Comparison of ENCODE assay signal across 13 cellular contexts in genomic region chr14:104499784-104500496, GRCh38.
"Had no signal": no experiment of that assay in that cellular context is flagged by ENCODE, and none has a peak within 500 bp of the region (broad histone marks: within the 10 kb centered on the region; RNA-seq: fewer than 3 reads in every experiment).

No MANE protein-coding gene starts in this region.

- H3K4me3 Mint-ChIP-seq: activated naive CD4-positive, alpha-beta T cell treated with anti-CD3 and anti-CD28 coated beads for 36 hours; natural killer cell treated with Interleukin-12 subunit alpha and Interleukin-12 subunit beta and Interleukin-15 and Interleukin-18, amount 100 ng/mL, for 72 hours; stimulated activated naive CD8-positive, alpha-beta T cell treated with anti-CD3 and anti-CD28 coated beads, Interleukin-15, amount 100 ng/mL, for 72 hours; T-helper 17 cell had no signal

- H3K27ac ChIP-seq: cardiac muscle cell, sigmoid colon, testis, vagina had no signal

- H3K4me3 ChIP-seq: cardiac muscle cell, sigmoid colon, testis, vagina had no signal

- DNase-seq: activated CD4-positive, CD25-positive, alpha-beta regulatory T cell; activated naive CD4-positive, alpha-beta T cell treated with anti-CD3 and anti-CD28 coated beads for 36 hours; effector memory CD4-positive, alpha-beta T cell; hippocampal formation; sigmoid colon; stimulated activated CD4-positive, alpha-beta T cell treated with anti-CD3 and anti-CD28 coated beads, Interleukin-4, amount 100 ng/mL, for 1 hour; stimulated activated naive CD8-positive, alpha-beta T cell treated with anti-CD3 and anti-CD28 coated beads, Interleukin-15, amount 100 ng/mL, for 72 hours; T-helper 17 cell; testis had no signal

- H3K27me3 ChIP-seq: cardiac muscle cell, sigmoid colon, testis, vagina had no signal

- H3K9me3 ChIP-seq: testis had no signal

- H3K36me3 ChIP-seq: cardiac muscle cell, sigmoid colon, vagina had no signal

- H3K4me1 Mint-ChIP-seq: stimulated activated naive CD8-positive, alpha-beta T cell treated with anti-CD3 and anti-CD28 coated beads, Interleukin-15, amount 100 ng/mL, for 72 hours; T-helper 17 cell had no signal

- FAIRE-seq: colon had no signal

- H3K4me1 ChIP-seq: sigmoid colon, testis, vagina had no signal

- H3K27ac Mint-ChIP-seq: activated naive CD4-positive, alpha-beta T cell treated with anti-CD3 and anti-CD28 coated beads for 36 hours; natural killer cell treated with Interleukin-12 subunit alpha and Interleukin-12 subunit beta and Interleukin-15 and Interleukin-18, amount 100 ng/mL, for 72 hours; stimulated activated naive CD8-positive, alpha-beta T cell treated with anti-CD3 and anti-CD28 coated beads, Interleukin-15, amount 100 ng/mL, for 72 hours; T-helper 17 cell had no signal

- ATAC-seq: natural killer cell treated with Interleukin-12 subunit alpha and Interleukin-12 subunit beta and Interleukin-15 and Interleukin-18, amount 100 ng/mL, for 72 hours; stimulated activated naive CD8-positive, alpha-beta T cell treated with anti-CD3 and anti-CD28 coated beads, Interleukin-15, amount 100 ng/mL, for 72 hours; T-helper 17 cell had no signal
